In the genomic region with DNA sequence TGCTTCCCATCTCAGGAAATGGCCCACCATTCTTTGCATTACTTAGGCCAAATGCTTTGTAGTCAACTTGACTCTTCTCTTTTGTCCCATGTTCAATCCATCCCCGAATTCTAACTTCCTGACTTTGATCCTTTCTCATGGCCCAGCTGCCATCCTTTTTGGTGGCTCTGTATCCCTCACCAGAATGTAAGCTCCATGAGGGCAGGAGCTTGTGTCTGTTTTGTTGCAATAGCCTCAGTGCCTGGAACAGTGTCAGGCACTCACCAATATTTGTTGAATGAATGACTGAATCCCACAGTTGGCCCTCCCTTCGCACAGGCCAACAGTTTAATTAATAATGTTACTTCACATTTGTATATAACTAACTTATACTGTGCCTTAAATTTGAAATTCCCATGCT, we compare ENCODE assay signal across 17 cellular contexts. TPM values are rescaled to one million over a fixed set of nuclear protein-coding genes. Genes with fewer than 3 reads are reported as not detected.
DNase-seq lines count a peak whose midpoint lies in the region; ATAC-seq and TF ChIP-seq lines count a peak whose summit lies in the region.
"Had no signal": no experiment of that assay in that cellular context is flagged by ENCODE, and none has a peak within 500 bp of the region (broad histone marks: within the 10 kb centered on the region; RNA-seq: fewer than 3 reads in every experiment).

No MANE protein-coding gene starts in this region.

- TF ChIP-seq CTCF in neural crest cell (conservative IDR thresholded peaks at IDR 0.05) (no peak), thoracic aorta (IDR thresholded peaks at IDR 0.05) (no peak), heart left ventricle (IDR thresholded peaks at IDR 0.05) (no peak)

- ATAC-seq in thoracic aorta (ENCODE audit: insufficient number of reproducible peaks, low FRiP score, low read depth): no peak
- ATAC-seq in heart left ventricle: no peak
- ATAC-seq: HCT116 had no signal

- peaks cover 15% of the 10 kb centered on the region for H3K4me1 Mint-ChIP-seq in activated CD4-positive, alpha-beta T cell treated with anti-CD3 and anti-CD28 coated beads, Interleukin-2, amount 10 ng/mL, durations not matched to agents 24 days and 14 days
- peaks cover 14% of the 10 kb centered on the region for H3K4me1 Mint-ChIP-seq in neural crest cell

- H3K27me3 ChIP-seq in thoracic aorta (replicated peaks; ENCODE audit: insufficient read depth) (no peaks in the 10 kb centered on the region), heart left ventricle (no peaks in the 10 kb centered on the region)
- H3K27me3 ChIP-seq: BLaER1 treated with 17β-estradiol and CSF1 and Interleukin-3, amounts not matched to agents 10 nM and 100 nM had no signal

- no peak overlapping the region for H3K4me3 ChIP-seq in thoracic aorta
- no peak overlapping the region for H3K4me3 ChIP-seq in heart left ventricle
- H3K4me3 ChIP-seq: BLaER1 treated with 17β-estradiol and CSF1 and Interleukin-3, amounts not matched to agents 10 nM and 100 nM; GM23248 had no signal

- H3K9me3 Mint-ChIP-seq in activated CD4-positive, alpha-beta T cell treated with anti-CD3 and anti-CD28 coated beads, Interleukin-2, amount 10 ng/mL, durations not matched to agents 24 days and 14 days: no peaks in the 10 kb centered on the region
- no peaks in the 10 kb centered on the region for H3K9me3 Mint-ChIP-seq in neural crest cell

- peak overlapping the region; percentile 16 for H3K27ac Mint-ChIP-seq in activated CD4-positive, alpha-beta T cell treated with anti-CD3 and anti-CD28 coated beads, Interleukin-2, amount 10 ng/mL, durations not matched to agents 24 days and 14 days
- no peak overlapping the region for H3K27ac Mint-ChIP-seq in neural crest cell (ENCODE audit: unreplicated experiment)

- no peaks in the 10 kb centered on the region for H3K9me3 ChIP-seq in thoracic aorta
- no peaks in the 10 kb centered on the region for H3K9me3 ChIP-seq in heart left ventricle
- H3K9me3 ChIP-seq: BLaER1 treated with 17β-estradiol and CSF1 and Interleukin-3, amounts not matched to agents 10 nM and 100 nM had no signal

- TF ChIP-seq POLR2A in heart left ventricle (IDR thresholded peaks at IDR 0.05): no peak

- no peaks in the 10 kb centered on the region for H3K36me3 ChIP-seq in thoracic aorta
- no peaks in the 10 kb centered on the region for H3K36me3 ChIP-seq in heart left ventricle
- H3K36me3 ChIP-seq: BLaER1 treated with 17β-estradiol and CSF1 and Interleukin-3, amounts not matched to agents 10 nM and 100 nM had no signal

- no peak for DNase-seq in activated CD4-positive, alpha-beta T cell treated with anti-CD3 and anti-CD28 coated beads, Interleukin-2, amount 10 ng/mL, durations not matched to agents 24 days and 14 days
- no peak for DNase-seq in activated CD4-positive, alpha-beta T cell treated with anti-CD3 and anti-CD28 coated beads for 1 hour
- DNase-seq in neural crest cell (ENCODE audit: low read depth, low spot score): no peak
- no peak for DNase-seq in thoracic aorta (ENCODE audit: low spot score)
- no peak for DNase-seq in heart left ventricle
- no peak for DNase-seq in NCI-H1417 treated with DMSO at 0.1 percent for 48 hours (lab: John Stamatoyannopoulos, UW)
- no peak for DNase-seq in activated CD4-positive, CD25-positive, alpha-beta regulatory T cell (lab: John Stamatoyannopoulos, UW)
- DNase-seq: AML-193; Calu3; CD4-positive, CD25-positive, alpha-beta regulatory T cell; DMS 273 treated with DMSO at 0.1 percent for 48 hours; DMS79 had no signal

- intact Hi-C loops in activated CD4-positive, alpha-beta T cell treated with anti-CD3 and anti-CD28 coated beads, Interleukin-2, amount 10 ng/mL, durations not matched to agents 24 days and 14 days (cut with micrococcal nuclease): no loop called here
- intact Hi-C loops in heart left ventricle (cut with DNase I): no loop called here

- H3K27ac ChIP-seq in thoracic aorta (peak overlapping the region; percentile 11 to 19), heart left ventricle (no peak overlapping the region)
- H3K27ac ChIP-seq: 22Rv1; BLaER1 treated with 17β-estradiol and CSF1 and Interleukin-3, amounts not matched to agents 10 nM and 100 nM; GM23248; HL-60 had no signal

- 89 to 92% (median 89%) methylated on average over 2 of the region's 2 CpGs for WGBS in heart left ventricle, 4 donors

- H3K36me3 Mint-ChIP-seq in activated CD4-positive, alpha-beta T cell treated with anti-CD3 and anti-CD28 coated beads, Interleukin-2, amount 10 ng/mL, durations not matched to agents 24 days and 14 days (ENCODE audit: low read depth): peaks cover 10% of the 10 kb centered on the region
- H3K36me3 Mint-ChIP-seq in neural crest cell (ENCODE audit: low read depth): no peaks in the 10 kb centered on the region

- H3K4me1 ChIP-seq in thoracic aorta (ENCODE audit: control insufficient read depth in 1 of 2, low read depth in 2 of 2): peaks cover 10 to 22% of the 10 kb centered on the region in 2 donors
- peaks cover 6 to 13% (median 12%) of the 10 kb centered on the region in 12 donors for H3K4me1 ChIP-seq in heart left ventricle

- no peak overlapping the region for H3K4me3 Mint-ChIP-seq in activated CD4-positive, alpha-beta T cell treated with anti-CD3 and anti-CD28 coated beads, Interleukin-2, amount 10 ng/mL, durations not matched to agents 24 days and 14 days
- H3K4me3 Mint-ChIP-seq in neural crest cell: peak overlapping the region; percentile 64

- peaks cover 18% of the 10 kb centered on the region for H3K27me3 Mint-ChIP-seq in activated CD4-positive, alpha-beta T cell treated with anti-CD3 and anti-CD28 coated beads, Interleukin-2, amount 10 ng/mL, durations not matched to agents 24 days and 14 days
- H3K27me3 Mint-ChIP-seq in neural crest cell (ENCODE audit: low read depth): no peaks in the 10 kb centered on the region

RNA-seq across cellular contexts. Expression of gene PARP1, which starts 3.1 kb away (rescaled TPM):
- total RNA-seq in activated CD4-positive, alpha-beta T cell treated with anti-CD3 and anti-CD28 coated beads, Interleukin-2, amount 10 ng/mL, durations not matched to agents 24 days and 14 days: 215 and 222 TPM in 2 replicates
- total RNA-seq in neural crest cell: 313 and 329 TPM in 2 replicates
- total RNA-seq in thoracic aorta: 10 to 100 TPM; 70.3 TPM
- total RNA-seq in heart left ventricle: 100 to 1,000 TPM in 8 of 9 donors, 10 to 100 TPM in 1; 98.8 to 168 (median 111) TPM
- polyA plus RNA-seq in heart left ventricle: 100 to 1,000 TPM in 1 of 2 donors, 10 to 100 TPM in 1; 50.4 to 140 TPM

Comparison
In these comparisons a context has a peak if more than half of its experiments do, and no peak if none do; other contexts are left out.
1. H3K27ac ChIP-seq: peak in thoracic aorta (2 of 2); none in heart left ventricle (0 of 12).